8 cellular contexts compared by ENCODE assay signal in the genomic region with DNA sequence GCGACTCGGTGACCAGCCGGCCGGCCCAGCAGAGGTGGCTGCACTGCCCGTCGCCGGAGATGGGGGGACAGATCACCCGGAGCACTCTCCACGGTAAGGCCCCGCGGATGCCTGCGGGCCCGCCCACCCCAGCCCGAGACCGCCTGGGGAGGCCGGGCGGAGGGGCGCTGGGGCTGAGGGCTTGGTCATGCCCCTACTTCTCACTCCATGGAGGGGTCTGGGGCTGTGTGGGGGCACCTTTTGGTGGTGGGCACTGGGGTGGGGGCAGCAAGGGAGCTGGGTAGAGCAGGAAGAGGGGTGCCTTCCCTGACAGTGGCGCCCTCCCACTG.
A peak's percentile ranks its signal among the peaks of the same experiment; 100 is the strongest.
DNase-seq lines count a peak whose midpoint lies in the region; ATAC-seq and TF ChIP-seq lines count a peak whose summit lies in the region.

No MANE protein-coding gene starts in this region.

- TF ChIP-seq RAD21 in neural cell (conservative IDR thresholded peaks at IDR 0.05) = no peak

- H3K27ac ChIP-seq in 22Rv1 (peak overlapping the region; percentile 60), HL-60 (replicated peaks) (no peak overlapping the region), ectodermal cell (ENCODE audit: insufficient read depth, low read depth, low read length, poor library complexity, severe bottlenecking) (no peak overlapping the region), neural cell (ENCODE audit: low read length) (no peak overlapping the region)

- no peaks in the 10 kb centered on the region for H3K9me2 ChIP-seq in neural cell (ENCODE audit: insufficient read depth, low read length)

- H3K79me2 ChIP-seq in neural cell (replicated peaks; ENCODE audit: insufficient read depth, low read length) = no peaks in the 10 kb centered on the region

- H2AFZ ChIP-seq in neural cell (ENCODE audit: low read depth, low read length) = no peak overlapping the region

- H3K27me3 ChIP-seq in HL-60 (ENCODE audit: insufficient read depth, poor library complexity, severe bottlenecking) (peaks cover 20% of the 10 kb centered on the region), ectodermal cell (ENCODE audit: control insufficient read depth, insufficient read depth, low read length, poor library complexity, severe bottlenecking) (peaks cover 25% of the 10 kb centered on the region), neural cell (ENCODE audit: insufficient read depth, low read depth, low read length) (no peaks in the 10 kb centered on the region)

- H4K20me1 ChIP-seq in neural cell (ENCODE audit: insufficient read depth) = no peaks in the 10 kb centered on the region

- DNase-seq in HL-60 (ENCODE audit: low read depth in 1 of 2, low spot score in 1 of 2) (no peak), KG1 (lab: John Stamatoyannopoulos, UW) (no peak), DMS153 (lab: John Stamatoyannopoulos, UW) (no peak), SIG-M5 treated with dmso at 0.1 percent for 504 hours (lab: John Stamatoyannopoulos, UW; ENCODE audit: unreplicated experiment) (no peak)

- no peaks in the 10 kb centered on the region for H3F3A ChIP-seq in neural cell (ENCODE audit: insufficient read depth, low read length, poor library complexity, severe bottlenecking)

- no peak overlapping the region for H3K4me2 ChIP-seq in neural cell (ENCODE audit: low read length)

- peaks cover 15% of the 10 kb centered on the region for H3K4me1 ChIP-seq in ectodermal cell (ENCODE audit: control insufficient read depth, insufficient read depth, low read length)

- no peak for TF ChIP-seq EP300 in neural cell (conservative IDR thresholded peaks at IDR 0.05; ENCODE audit: poor library complexity, severe bottlenecking)

- H3K4me3 ChIP-seq in HL-60 (replicated peaks; ENCODE audit: insufficient read depth, low read length) = peak overlapping the region; percentile 34
- peak overlapping the region; percentile 45 for H3K4me3 ChIP-seq in ectodermal cell (ENCODE audit: insufficient read depth, low read depth, low read length)
- peak overlapping the region; percentile 65 for H3K4me3 ChIP-seq in neural cell (ENCODE audit: low read length)

- H3K9me3 ChIP-seq in ectodermal cell (ENCODE audit: control insufficient read depth, low read length) (no peaks in the 10 kb centered on the region), neural cell (ENCODE audit: low read length) (no peaks in the 10 kb centered on the region)

- no peak for TF ChIP-seq CTCF in 22Rv1 (IDR thresholded peaks at IDR 0.05)
- no peak for TF ChIP-seq CTCF in HL-60 (IDR thresholded peaks at IDR 0.05; ENCODE audit: insufficient read depth, low read length)
- no peak for TF ChIP-seq CTCF in neural cell (IDR thresholded peaks at IDR 0.05; ENCODE audit: poor library complexity, severe bottlenecking)

- 4 to 6% methylated on average over 19 of the region's 19 CpGs for WGBS in ectodermal cell, 2 experiments

- ATAC-seq in GM18858 (IDR thresholded peaks at IDR 0.05; ENCODE audit: unreplicated experiment) = no peak

- no peaks in the 10 kb centered on the region for H3K36me3 ChIP-seq in ectodermal cell (ENCODE audit: control insufficient read depth, insufficient read depth, low read length)
- no peaks in the 10 kb centered on the region for H3K36me3 ChIP-seq in neural cell (ENCODE audit: insufficient read depth, low read length)

- peak overlapping the region; percentile 50 for H3K9ac ChIP-seq in neural cell (ENCODE audit: low read length)

TF ChIP-seq in neural cell, 6 proteins besides CTCF, POLR2A, EP300 and RAD21:
- TF ChIP-seq TAF1 (IDR thresholded peaks at IDR 0.05; ENCODE audit: low read depth) (no peak), SMC3 (conservative IDR thresholded peaks at IDR 0.05; ENCODE audit: poor library complexity) (no peak), EZH2 (IDR thresholded peaks at IDR 0.05; ENCODE audit: borderline replicate concordance, insufficient read depth, low read length, poor library complexity, severe bottlenecking) (no peak), POLR2AphosphoS5 (IDR thresholded peaks at IDR 0.05) (no peak), MXI1 (conservative IDR thresholded peaks at IDR 0.05; ENCODE audit: poor library complexity, severe bottlenecking) (no peak)
- TF ChIP-seq, protein P1, sequence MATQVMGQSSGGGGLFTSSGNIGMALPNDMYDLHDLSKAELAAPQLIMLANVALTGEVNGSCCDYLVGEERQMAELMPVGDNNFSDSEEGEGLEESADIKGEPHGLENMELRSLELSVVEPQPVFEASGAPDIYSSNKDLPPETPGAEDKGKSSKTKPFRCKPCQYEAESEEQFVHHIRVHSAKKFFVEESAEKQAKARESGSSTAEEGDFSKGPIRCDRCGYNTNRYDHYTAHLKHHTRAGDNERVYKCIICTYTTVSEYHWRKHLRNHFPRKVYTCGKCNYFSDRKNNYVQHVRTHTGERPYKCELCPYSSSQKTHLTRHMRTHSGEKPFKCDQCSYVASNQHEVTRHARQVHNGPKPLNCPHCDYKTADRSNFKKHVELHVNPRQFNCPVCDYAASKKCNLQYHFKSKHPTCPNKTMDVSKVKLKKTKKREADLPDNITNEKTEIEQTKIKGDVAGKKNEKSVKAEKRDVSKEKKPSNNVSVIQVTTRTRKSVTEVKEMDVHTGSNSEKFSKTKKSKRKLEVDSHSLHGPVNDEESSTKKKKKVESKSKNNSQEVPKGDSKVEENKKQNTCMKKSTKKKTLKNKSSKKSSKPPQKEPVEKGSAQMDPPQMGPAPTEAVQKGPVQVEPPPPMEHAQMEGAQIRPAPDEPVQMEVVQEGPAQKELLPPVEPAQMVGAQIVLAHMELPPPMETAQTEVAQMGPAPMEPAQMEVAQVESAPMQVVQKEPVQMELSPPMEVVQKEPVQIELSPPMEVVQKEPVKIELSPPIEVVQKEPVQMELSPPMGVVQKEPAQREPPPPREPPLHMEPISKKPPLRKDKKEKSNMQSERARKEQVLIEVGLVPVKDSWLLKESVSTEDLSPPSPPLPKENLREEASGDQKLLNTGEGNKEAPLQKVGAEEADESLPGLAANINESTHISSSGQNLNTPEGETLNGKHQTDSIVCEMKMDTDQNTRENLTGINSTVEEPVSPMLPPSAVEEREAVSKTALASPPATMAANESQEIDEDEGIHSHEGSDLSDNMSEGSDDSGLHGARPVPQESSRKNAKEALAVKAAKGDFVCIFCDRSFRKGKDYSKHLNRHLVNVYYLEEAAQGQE (IDR thresholded peaks at IDR 0.05; ENCODE audit: borderline replicate concordance) = no peak
